ENCODE assay signal across 10 cellular contexts in genomic region chr10:4651404-4652037, GRCh38.
DNase-seq lines count a peak whose midpoint lies in the region; ATAC-seq and TF ChIP-seq lines count a peak whose summit lies in the region.
"Had no signal": no experiment of that assay in that cellular context is flagged by ENCODE, and none has a peak within 500 bp of the region (broad histone marks: within the 10 kb centered on the region; RNA-seq: fewer than 3 reads in every experiment).

No MANE protein-coding gene starts in this region.

- H3K27ac Mint-ChIP-seq in activated T-helper 1 cell treated with anti-CD3 and anti-CD28 coated beads, Interleukin-12 subunit alpha, Interleukin-12 subunit beta, Interleukin-2, Interleukin-4 antibody, amounts not matched to agents 30 ng/mL and 10 ng/mL and 1 ng/mL, durations not matched to agents 14 hours and 24 hours and 36 hours = peak overlapping the region; percentile 85

- H3K9me3 ChIP-seq in thoracic aorta = no peaks in the 10 kb centered on the region
- no peaks in the 10 kb centered on the region for H3K9me3 ChIP-seq in thyroid gland

- H3K27me3 Mint-ChIP-seq in activated T-helper 1 cell treated with anti-CD3 and anti-CD28 coated beads, Interleukin-12 subunit alpha, Interleukin-12 subunit beta, Interleukin-2, Interleukin-4 antibody, amounts not matched to agents 30 ng/mL and 10 ng/mL and 1 ng/mL, durations not matched to agents 14 hours and 24 hours and 36 hours (ENCODE audit: insufficient read depth) = peaks cover 3% of the 10 kb centered on the region
- H3K27me3 Mint-ChIP-seq: CD8-positive, alpha-beta memory T cell had no signal

- H3K4me3 ChIP-seq in thoracic aorta (no peak overlapping the region), thyroid gland (replicated peaks in 1 of 3) (no peak overlapping the region)

- peak; percentile 23 for DNase-seq in stimulated activated CD4-positive, alpha-beta T cell treated with anti-CD3 and anti-CD28 coated beads, Interleukin-1b, Interleukin-23, amount 100 ng/mL, for 48 hours
- no peak for DNase-seq in stimulated activated CD4-positive, alpha-beta T cell treated with anti-CD3 and anti-CD28 coated beads, Interleukin-2, amount 100 ng/mL, for 24 hours
- DNase-seq in M059J (ENCODE audit: low read depth) (peak; percentile 37), thoracic aorta (ENCODE audit: low spot score) (no peak), hippocampal formation (lab: John Stamatoyannopoulos, UW) (no peak), inferior parietal cortex (ENCODE audit: extremely low spot score) (no peak), thyroid gland (no peak)
- DNase-seq in activated T-helper 1 cell treated with anti-CD3 and anti-CD28 coated beads, Interleukin-12 subunit alpha, Interleukin-12 subunit beta, Interleukin-2, Interleukin-4 antibody, amounts not matched to agents 30 ng/mL and 10 ng/mL and 1 ng/mL, durations not matched to agents 14 hours and 24 hours and 36 hours (ENCODE audit: low spot score) = no peak
- DNase-seq: CD8-positive, alpha-beta memory T cell; stimulated activated naive CD4-positive, alpha-beta T cell had no signal

- WGBS in thyroid gland, 2 donors = 96% methylated on average over 5 of the region's 5 CpGs

- H3K4me1 ChIP-seq in thoracic aorta (ENCODE audit: control insufficient read depth in 1 of 2, low read depth in 2 of 2) (peaks cover 18 to 47% of the 10 kb centered on the region in 2 donors), thyroid gland (peaks cover 3 to 8% of the 10 kb centered on the region in 2 donors)

- no peak for TF ChIP-seq POLR2A in thyroid gland (IDR thresholded peaks at IDR 0.05)

- H3K4me3 Mint-ChIP-seq in activated T-helper 1 cell treated with anti-CD3 and anti-CD28 coated beads, Interleukin-12 subunit alpha, Interleukin-12 subunit beta, Interleukin-2, Interleukin-4 antibody, amounts not matched to agents 30 ng/mL and 10 ng/mL and 1 ng/mL, durations not matched to agents 14 hours and 24 hours and 36 hours = peak overlapping the region; percentile 8

- TF ChIP-seq CTCF in thoracic aorta (IDR thresholded peaks at IDR 0.05) (no peak), thyroid gland (IDR thresholded peaks at IDR 0.05) (no peak)

- no peaks in the 10 kb centered on the region for H3K36me3 Mint-ChIP-seq in activated T-helper 1 cell treated with anti-CD3 and anti-CD28 coated beads, Interleukin-12 subunit alpha, Interleukin-12 subunit beta, Interleukin-2, Interleukin-4 antibody, amounts not matched to agents 30 ng/mL and 10 ng/mL and 1 ng/mL, durations not matched to agents 14 hours and 24 hours and 36 hours (ENCODE audit: low read depth)
- H3K36me3 Mint-ChIP-seq: CD8-positive, alpha-beta memory T cell had no signal

- H3K27me3 ChIP-seq in thoracic aorta (replicated peaks; ENCODE audit: insufficient read depth) = no peaks in the 10 kb centered on the region
- H3K27me3 ChIP-seq in thyroid gland = no peaks in the 10 kb centered on the region

- intact Hi-C loops in activated T-helper 1 cell treated with anti-CD3 and anti-CD28 coated beads, Interleukin-12 subunit alpha, Interleukin-12 subunit beta, Interleukin-2, Interleukin-4 antibody, amounts not matched to agents 30 ng/mL and 10 ng/mL and 1 ng/mL, durations not matched to agents 14 hours and 24 hours and 36 hours (cut with micrococcal nuclease) = loop anchor here (1.0 to 10.0 kb wide), 19 partner anchors 35 to 1557 kb away; no protein-coding TSS in a partner anchor
- intact Hi-C loops in thyroid gland (cut with DNase I) = loop anchor here (10.0 kb wide), 1 partner anchor 137 kb away; no protein-coding TSS in a partner anchor

- H3K36me3 ChIP-seq in thoracic aorta = no peaks in the 10 kb centered on the region
- H3K36me3 ChIP-seq in thyroid gland = no peaks in the 10 kb centered on the region

- ATAC-seq in thoracic aorta (ENCODE audit: insufficient number of reproducible peaks, low FRiP score, low read depth) = peak; percentile 20

- H3K9me3 Mint-ChIP-seq in activated T-helper 1 cell treated with anti-CD3 and anti-CD28 coated beads, Interleukin-12 subunit alpha, Interleukin-12 subunit beta, Interleukin-2, Interleukin-4 antibody, amounts not matched to agents 30 ng/mL and 10 ng/mL and 1 ng/mL, durations not matched to agents 14 hours and 24 hours and 36 hours = no peaks in the 10 kb centered on the region
- H3K9me3 Mint-ChIP-seq: CD8-positive, alpha-beta memory T cell had no signal

- H3K27ac ChIP-seq in thoracic aorta (peak overlapping the region in 1 of 2 donors; percentile 59), thyroid gland (no peak overlapping the region)

- peaks cover 32% of the 10 kb centered on the region for H3K4me1 Mint-ChIP-seq in activated T-helper 1 cell treated with anti-CD3 and anti-CD28 coated beads, Interleukin-12 subunit alpha, Interleukin-12 subunit beta, Interleukin-2, Interleukin-4 antibody, amounts not matched to agents 30 ng/mL and 10 ng/mL and 1 ng/mL, durations not matched to agents 14 hours and 24 hours and 36 hours (ENCODE audit: low read depth)

Comparison
In these comparisons a context has a peak if more than half of its experiments do, and no peak if none do; other contexts are left out.
1. DNase-seq: peak in stimulated activated CD4-positive, alpha-beta T cell treated with anti-CD3 and anti-CD28 coated beads, Interleukin-1b, Interleukin-23, amount 100 ng/mL, for 48 hours (single experiment) and M059J (single experiment); none in stimulated activated CD4-positive, alpha-beta T cell treated with anti-CD3 and anti-CD28 coated beads, Interleukin-2, amount 100 ng/mL, for 24 hours (0 of 2), activated T-helper 1 cell treated with anti-CD3 and anti-CD28 coated beads, Interleukin-12 subunit alpha, Interleukin-12 subunit beta, Interleukin-2, Interleukin-4 antibody, amounts not matched to agents 30 ng/mL and 10 ng/mL and 1 ng/mL, durations not matched to agents 14 hours and 24 hours and 36 hours (single experiment), thoracic aorta (single experiment), hippocampal formation (0 of 2), inferior parietal cortex (single experiment) and thyroid gland (0 of 2).